In genomic region chr13:113995051-113995601, GRCh38 we compare ENCODE assay signal across 19 cellular contexts. TPM values are rescaled to one million over a fixed set of nuclear protein-coding genes. Genes with fewer than 3 reads are reported as not detected.
"Had no signal": no experiment of that assay in that cellular context is flagged by ENCODE, and none has a peak within 500 bp of the region (broad histone marks: within the 10 kb centered on the region; RNA-seq: fewer than 3 reads in every experiment).

No MANE protein-coding gene starts in this region.

- H3K27ac Mint-ChIP-seq: activated CD4-positive, alpha-beta T cell treated with anti-CD3 and anti-CD28 coated beads, Interleukin-2, amount 10 ng/mL, durations not matched to agents 7 days and 5 days; activated naive CD8-positive, alpha-beta T cell treated with anti-CD3 and anti-CD28 coated beads for 36 hours; progenitor cell of endocrine pancreas had no signal

- H3K4me3 Mint-ChIP-seq: activated CD4-positive, alpha-beta T cell treated with anti-CD3 and anti-CD28 coated beads, Interleukin-2, amount 10 ng/mL, durations not matched to agents 7 days and 5 days; activated naive CD8-positive, alpha-beta T cell treated with anti-CD3 and anti-CD28 coated beads for 36 hours; stimulated activated naive CD8-positive, alpha-beta T cell treated with anti-CD3 and anti-CD28 coated beads, Interleukin-15, Interleukin-2, amounts not matched to agents 100 ng/mL and 50 ng/mL, for 24 hours had no signal

- H3K27me3 Mint-ChIP-seq: activated CD4-positive, alpha-beta T cell treated with anti-CD3 and anti-CD28 coated beads, Interleukin-2, amount 10 ng/mL, durations not matched to agents 7 days and 5 days; activated naive CD8-positive, alpha-beta T cell treated with anti-CD3 and anti-CD28 coated beads for 36 hours; naive B cell; progenitor cell of endocrine pancreas; stimulated activated naive CD8-positive, alpha-beta T cell treated with anti-CD3 and anti-CD28 coated beads, Interleukin-15, Interleukin-2, amounts not matched to agents 100 ng/mL and 50 ng/mL, for 24 hours had no signal

- H3K9me3 ChIP-seq: ascending aorta, SK-N-SH, thoracic aorta had no signal

- H3K9me3 Mint-ChIP-seq: activated CD4-positive, alpha-beta T cell treated with anti-CD3 and anti-CD28 coated beads, Interleukin-2, amount 10 ng/mL, durations not matched to agents 7 days and 5 days; activated naive CD8-positive, alpha-beta T cell treated with anti-CD3 and anti-CD28 coated beads for 36 hours; stimulated activated naive CD8-positive, alpha-beta T cell treated with anti-CD3 and anti-CD28 coated beads, Interleukin-15, Interleukin-2, amounts not matched to agents 100 ng/mL and 50 ng/mL, for 24 hours had no signal

- H3K27ac ChIP-seq: ascending aorta, thoracic aorta had no signal

- H3K4me1 Mint-ChIP-seq: activated CD4-positive, alpha-beta T cell treated with anti-CD3 and anti-CD28 coated beads, Interleukin-2, amount 10 ng/mL, durations not matched to agents 7 days and 5 days; activated naive CD8-positive, alpha-beta T cell treated with anti-CD3 and anti-CD28 coated beads for 36 hours had no signal

- H3K27me3 ChIP-seq: ascending aorta had no signal

- H3K4me3 ChIP-seq: ascending aorta, lung, thoracic aorta had no signal

- DNase-seq: activated CD4-positive, alpha-beta T cell treated with anti-CD3 and anti-CD28 coated beads, Interleukin-2, amount 10 ng/mL, durations not matched to agents 7 days and 5 days; activated CD4-positive, CD25-positive, alpha-beta regulatory T cell; activated CD8-positive, alpha-beta memory T cell treated with anti-CD3 and anti-CD28 coated beads for 24 hours; activated effector memory CD4-positive, alpha-beta T cell treated with anti-CD3 and anti-CD28 coated beads, Interleukin-2, amount 50 U/mL, for 16 hours; activated naive CD8-positive, alpha-beta T cell treated with anti-CD3 and anti-CD28 coated beads for 36 hours; activated T-cell treated with anti-CD3 and anti-CD28 coated beads, Interleukin-2, amount 50 U/mL, for 1 hour; foreskin melanocyte; midbrain; naive B cell; nucleus accumbens; SK-N-SH; stimulated activated CD4-positive, alpha-beta T cell treated with anti-CD3 and anti-CD28 coated beads, Interleukin-2, amount 100 ng/mL, for 48 hours; stimulated activated CD8-positive, alpha-beta memory T cell treated with anti-CD3 and anti-CD28 coated beads, Interleukin-4, amount 100 ng/mL, for 48 hours had no signal

RNA-seq across cellular contexts. Expression of gene C13orf46, which starts 21.2 kb away (rescaled TPM):
- total RNA-seq: bronchial epithelial cell had no signal
